In the genomic region with DNA sequence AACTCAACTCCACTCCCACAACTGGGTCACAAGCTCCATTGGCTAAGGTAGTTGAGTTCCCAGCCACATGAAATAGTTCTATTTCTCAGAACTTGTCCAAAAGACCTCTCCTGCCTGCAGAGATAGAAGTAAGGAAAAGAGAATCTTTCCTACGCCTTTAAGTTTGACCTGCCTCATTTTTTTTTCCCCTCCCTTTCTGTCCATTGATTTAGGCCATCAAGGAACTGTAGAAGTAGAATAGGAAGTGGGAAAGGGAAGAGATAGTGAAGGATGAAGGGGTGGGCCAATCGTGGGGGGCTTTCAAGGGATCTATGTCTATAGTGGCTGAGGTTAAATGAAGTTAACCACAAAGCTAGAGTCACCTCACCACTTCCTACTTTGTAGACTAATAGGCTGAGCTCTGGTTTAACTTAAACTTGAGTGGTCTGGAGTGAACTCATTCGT, we compare ENCODE assay signal across 11 cellular contexts. TPM values are rescaled to one million over a fixed set of nuclear protein-coding genes. Genes with fewer than 3 reads are reported as not detected.
DNase-seq lines count a peak whose midpoint lies in the region; ATAC-seq lines count a peak whose summit lies in the region.
"Had no signal": no experiment of that assay in that cellular context is flagged by ENCODE, and none has a peak within 500 bp of the region (broad histone marks: within the 10 kb centered on the region; RNA-seq: fewer than 3 reads in every experiment).

No MANE protein-coding gene starts in this region.

- H3K27ac Mint-ChIP-seq in naive B cell: no peak overlapping the region

- ATAC-seq in GM18861 (IDR thresholded peaks at IDR 0.05; ENCODE audit: unreplicated experiment): peak; percentile 77
- ATAC-seq in HG02642 (IDR thresholded peaks at IDR 0.05; ENCODE audit: poor library complexity, unreplicated experiment): peak; percentile 47
- ATAC-seq in naive B cell (ENCODE audit: low read depth in 2 of 2): peak; percentile 62 to 71
- no peak for ATAC-seq in GM18520 (IDR thresholded peaks at IDR 0.05; ENCODE audit: unreplicated experiment)

- peaks cover 4 to 10% (median 9%) of the 10 kb centered on the region in 3 donors for H3K4me1 Mint-ChIP-seq in naive B cell

- peaks cover 0 to 6% (median 5%) of the 10 kb centered on the region in 3 donors for H3K27me3 Mint-ChIP-seq in naive B cell

- no peak overlapping the region for H3K4me3 Mint-ChIP-seq in naive B cell

- H3K36me3 Mint-ChIP-seq in naive B cell: no peaks in the 10 kb centered on the region
- H3K36me3 Mint-ChIP-seq: IgD-negative memory B cell had no signal

- DNase-seq in MV-4-11 (lab: John Stamatoyannopoulos, UW): peak; percentile 94
- DNase-seq in naive B cell: no peak
- DNase-seq in activated effector memory CD4-positive, alpha-beta T cell treated with Interleukin-2 at 50 U/mL for 16 hours: no peak
- DNase-seq in DMS153 treated with DMSO at 0.1 percent for 48 hours (lab: John Stamatoyannopoulos, UW; ENCODE audit: unreplicated experiment): no peak
- DNase-seq in Ammon's horn (ENCODE audit: low spot score): no peak
- DNase-seq: activated CD4-positive, alpha-beta T cell treated with anti-CD3 and anti-CD28 coated beads for 4 hours; stimulated activated CD8-positive, alpha-beta memory T cell treated with anti-CD3 and anti-CD28 coated beads, Interleukin-4, amount 100 ng/mL, for 48 hours had no signal

- no peaks in the 10 kb centered on the region for H3K9me3 Mint-ChIP-seq in naive B cell
- H3K9me3 Mint-ChIP-seq: IgD-negative memory B cell had no signal

RNA-seq across cellular contexts. Expression of gene NUDT4, which starts 13.8 kb away (rescaled TPM):
- 10 to 100 TPM; 50.4 to 81.1 (median 70.4) TPM for polyA plus RNA-seq in naive B cell (ENCODE audit: low read depth in 6 of 6)
